ENCODE assay signal across 24 cellular contexts in the genomic region with DNA sequence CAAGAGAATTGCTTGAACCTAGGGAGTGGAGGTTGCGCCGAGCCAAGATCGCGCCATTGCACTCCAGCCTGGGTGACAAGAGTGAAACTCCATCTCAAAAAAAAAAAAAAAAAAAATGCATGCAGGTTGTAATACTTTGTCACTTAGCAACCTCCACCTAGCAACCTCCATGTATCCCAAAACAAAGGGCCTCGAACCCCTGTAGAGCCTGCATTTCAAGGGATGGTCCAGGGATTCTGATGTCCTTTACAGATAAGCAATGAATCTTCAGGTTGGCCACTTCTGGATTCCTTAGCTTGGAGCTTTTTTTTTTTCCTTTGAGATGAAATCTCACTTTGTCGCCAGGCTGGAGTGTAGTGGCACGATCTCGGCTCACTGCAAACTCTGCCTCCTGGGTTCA.
"Had no signal": no experiment of that assay in that cellular context is flagged by ENCODE, and none has a peak within 500 bp of the region (broad histone marks: within the 10 kb centered on the region; RNA-seq: fewer than 3 reads in every experiment).

No MANE protein-coding gene starts in this region.

- H3K27ac ChIP-seq: neural progenitor cell, ovary, parathyroid adenoma, psoas muscle, right lobe of liver, sigmoid colon, stomach, thoracic aorta, thyroid gland, tibial nerve, upper lobe of left lung, vagina had no signal

- H3K9ac ChIP-seq: neural progenitor cell, parathyroid adenoma had no signal

- H3K4me1 ChIP-seq: parathyroid adenoma, psoas muscle, right lobe of liver, sigmoid colon, stomach, thyroid gland, tibial nerve, upper lobe of left lung, vagina had no signal

- ATAC-seq: psoas muscle; right cardiac atrium; right lobe of liver; stimulated activated effector memory CD8-positive, alpha-beta T cell treated with anti-CD3 and anti-CD28 coated beads, Interleukin-12 subunit alpha, Interleukin-12 subunit beta, amount 100 ng/mL, for 72 hours; stimulated activated naive B cell treated with anti-CD40 and anti-IgM and Interleukin-4, amounts not matched to agents 10 μg/mL and 1 μg/mL and 100 μg/mL, for 72 hours had no signal

- H3K36me3 ChIP-seq: neural progenitor cell, ovary, right lobe of liver, sigmoid colon, stomach, thoracic aorta, thyroid gland, tibial nerve, upper lobe of left lung, vagina had no signal

- H3K4me2 ChIP-seq: neural progenitor cell had no signal

- H3K79me2 ChIP-seq: parathyroid adenoma had no signal

- H3K4me3 ChIP-seq: neural progenitor cell, ovary, psoas muscle, right lobe of liver, sigmoid colon, stomach, thoracic aorta, thyroid gland, tibial nerve, upper lobe of left lung, vagina had no signal

- H3K27me3 ChIP-seq: neural progenitor cell, ovary, right lobe of liver, stomach, thyroid gland, tibial nerve, upper lobe of left lung, vagina had no signal

- DNase-seq: occipital lobe; ovary; posterior cingulate gyrus; psoas muscle; right cardiac atrium; right lobe of liver; sigmoid colon; small intestine; stimulated activated CD4-positive, alpha-beta T cell treated with anti-CD3 and anti-CD28 coated beads, Interleukin-15, amount 100 ng/mL, for 24 hours; stimulated activated CD4-positive, alpha-beta T cell treated with anti-CD3 and anti-CD28 coated beads, Interleukin-2, amount 100 ng/mL, for 24 hours; stimulated activated CD4-positive, alpha-beta T cell treated with anti-CD3 and anti-CD28 coated beads, Interleukin-2, amount 100 ng/mL, for 48 hours; stimulated activated CD4-positive, alpha-beta T cell treated with anti-CD3 and anti-CD28 coated beads, Interleukin-4, amount 100 ng/mL, for 24 hours; stimulated activated naive B cell treated with anti-CD40 and anti-IgM and Interleukin-4, amounts not matched to agents 10 μg/mL and 1 μg/mL and 100 μg/mL, for 72 hours; stimulated activated naive CD4-positive, alpha-beta T cell treated with Interleukin-2 at 50 U/mL for 16 hours; stomach; thyroid gland; trophoblast cell had no signal
